1 cellular context compared by ENCODE assay signal in the genomic region with DNA sequence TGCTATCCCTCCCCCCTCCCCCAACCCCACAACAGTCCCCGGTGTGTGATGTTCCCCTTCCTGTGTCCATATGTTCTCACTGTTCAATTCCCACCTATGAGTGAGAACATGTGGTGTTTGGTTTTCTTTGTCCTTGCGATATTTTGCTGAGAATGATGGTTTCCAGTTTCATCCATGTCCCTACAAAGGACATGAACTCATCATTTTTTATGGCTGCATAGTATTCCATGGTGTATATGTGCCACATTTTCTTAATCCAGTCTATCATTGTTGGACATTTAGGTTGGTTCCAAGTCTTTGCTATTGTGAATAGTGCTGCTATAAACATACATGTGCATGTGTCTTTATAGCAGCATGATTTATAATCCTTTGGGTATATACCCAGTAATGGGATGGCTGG.
TF ChIP-seq lines count a peak whose summit lies in the region.
"Not testable (repeated sequence)": the region's sequence is repeated elsewhere in the genome, so short reads cannot be mapped to it uniquely, and the experiment has no call there.

No MANE protein-coding gene starts in this region.

- not testable (repeated sequence) for H3K27ac ChIP-seq in HEK293 (ENCODE audit: extremely low read depth, low read depth, low read length)

- peaks cover 4 to 21% of the 10 kb centered on the region in 2 experiments; a peak in 2 of 3 replicates for H3K36me3 ChIP-seq in HEK293 (ENCODE audit: control insufficient read depth in 2 of 2, insufficient read depth in 1 of 2, low read length in 2 of 2)

- H3K4me1 ChIP-seq in HEK293 (ENCODE audit: control insufficient read depth, insufficient read depth, low read length) = not testable (repeated sequence)

- not testable (repeated sequence) for TF ChIP-seq CTCF in HEK293 (tag by site-specific recombination; IDR thresholded peaks at IDR 0.05)

- not testable (repeated sequence) for H3K4me3 ChIP-seq in HEK293 (ENCODE audit: low read depth, low read length)

- CTCF ChIA-PET in HEK293 (lab: Yijun Ruan, JAX) = not testable (repeated sequence)

- not testable (repeated sequence) for H3K9me3 ChIP-seq in HEK293 (ENCODE audit: control insufficient read depth, insufficient read depth, low read depth, low read length)

- POLR2A ChIA-PET in HEK293 (lab: Yijun Ruan, JAX) = not testable (repeated sequence)

TF ChIP-seq in HEK293, 187 proteins besides CTCF, POLR2A, EP300 and RAD21:
- TF ChIP-seq ZNF580 (tag by site-specific recombination; IDR thresholded peaks at IDR 0.05) (peak; percentile 71; the same call in 1 of the 2 replicates), ZNF146 (tag by site-specific recombination; IDR thresholded peaks at IDR 0.05) (peak; percentile 99)
- TF ChIP-seq, protein P1, sequence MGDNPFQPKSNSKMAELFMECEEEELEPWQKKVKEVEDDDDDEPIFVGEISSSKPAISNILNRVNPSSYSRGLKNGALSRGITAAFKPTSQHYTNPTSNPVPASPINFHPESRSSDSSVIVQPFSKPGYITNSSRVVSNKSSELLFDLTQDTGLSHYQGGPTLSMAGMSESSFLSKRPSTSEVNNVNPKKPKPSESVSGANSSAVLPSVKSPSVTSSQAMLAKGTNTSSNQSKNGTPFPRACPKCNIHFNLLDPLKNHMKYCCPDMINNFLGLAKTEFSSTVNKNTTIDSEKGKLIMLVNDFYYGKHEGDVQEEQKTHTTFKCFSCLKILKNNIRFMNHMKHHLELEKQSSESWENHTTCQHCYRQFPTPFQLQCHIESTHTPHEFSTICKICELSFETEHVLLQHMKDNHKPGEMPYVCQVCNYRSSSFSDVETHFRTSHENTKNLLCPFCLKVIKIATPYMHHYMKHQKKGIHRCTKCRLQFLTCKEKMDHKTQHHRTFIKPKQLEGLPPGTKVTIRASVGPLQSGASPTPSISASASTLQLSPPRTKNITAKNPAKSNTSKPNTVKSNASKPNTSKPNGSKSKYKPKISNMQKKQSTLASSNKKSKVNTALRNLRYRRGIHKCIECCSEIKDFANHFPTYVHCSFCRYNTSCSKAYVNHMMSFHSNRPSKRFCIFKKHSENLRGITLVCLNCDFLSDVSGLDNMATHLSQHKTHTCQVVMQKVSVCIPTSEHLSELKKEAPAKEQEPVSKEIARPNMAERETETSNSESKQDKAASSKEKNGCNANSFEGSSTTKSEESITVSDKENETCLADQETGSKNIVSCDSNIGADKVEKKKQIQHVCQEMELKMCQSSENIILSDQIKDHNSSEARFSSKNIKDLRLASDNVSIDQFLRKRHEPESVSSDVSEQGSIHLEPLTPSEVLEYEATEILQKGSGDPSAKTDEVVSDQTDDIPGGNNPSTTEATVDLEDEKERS (tag by site-specific recombination; IDR thresholded peaks at IDR 0.05) = peak; percentile 68; the same call in 1 of the 2 replicates
